In the genomic region with DNA sequence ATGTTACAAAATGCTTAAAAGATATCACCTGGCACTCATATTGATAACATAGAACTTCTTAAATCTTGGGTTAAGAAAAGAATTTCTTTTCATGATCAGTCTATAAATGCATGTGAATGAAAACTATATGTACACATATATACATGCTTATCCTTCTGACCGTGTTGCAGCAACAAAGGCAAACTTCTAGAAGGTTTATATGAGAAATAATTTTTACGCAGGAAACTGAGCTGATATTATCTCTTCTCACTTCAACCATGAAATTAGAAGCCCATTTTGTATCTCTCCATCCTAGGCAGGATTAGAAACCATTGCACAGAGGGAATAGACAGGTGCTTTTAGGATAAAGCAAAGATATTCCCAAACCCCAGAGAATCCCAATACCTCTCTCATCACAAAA, we compare ENCODE assay signal across 1 cellular context.
TF ChIP-seq lines count a peak whose summit lies in the region.

No MANE protein-coding gene starts in this region.

TF ChIP-seq in HepG2, 621 proteins besides CTCF, POLR2A, EP300 and RAD21 (continued from another document):
- TF ChIP-seq AKNA (CRISPR knock-in tag; IDR thresholded peaks at IDR 0.05; ENCODE audit: borderline replicate concordance) (no peak), FIP1L1 (IDR thresholded peaks at IDR 0.05; ENCODE audit: borderline replicate concordance, insufficient read depth, low read depth, low read length) (no peak), DNMT3B (CRISPR knock-in tag; conservative IDR thresholded peaks at IDR 0.05) (no peak), SP2 (CRISPR knock-in tag; IDR thresholded peaks at IDR 0.05) (no peak), ATF6 (CRISPR knock-in tag; conservative IDR thresholded peaks at IDR 0.05) (no peak)
